8 cellular contexts compared by ENCODE assay signal in the genomic region with DNA sequence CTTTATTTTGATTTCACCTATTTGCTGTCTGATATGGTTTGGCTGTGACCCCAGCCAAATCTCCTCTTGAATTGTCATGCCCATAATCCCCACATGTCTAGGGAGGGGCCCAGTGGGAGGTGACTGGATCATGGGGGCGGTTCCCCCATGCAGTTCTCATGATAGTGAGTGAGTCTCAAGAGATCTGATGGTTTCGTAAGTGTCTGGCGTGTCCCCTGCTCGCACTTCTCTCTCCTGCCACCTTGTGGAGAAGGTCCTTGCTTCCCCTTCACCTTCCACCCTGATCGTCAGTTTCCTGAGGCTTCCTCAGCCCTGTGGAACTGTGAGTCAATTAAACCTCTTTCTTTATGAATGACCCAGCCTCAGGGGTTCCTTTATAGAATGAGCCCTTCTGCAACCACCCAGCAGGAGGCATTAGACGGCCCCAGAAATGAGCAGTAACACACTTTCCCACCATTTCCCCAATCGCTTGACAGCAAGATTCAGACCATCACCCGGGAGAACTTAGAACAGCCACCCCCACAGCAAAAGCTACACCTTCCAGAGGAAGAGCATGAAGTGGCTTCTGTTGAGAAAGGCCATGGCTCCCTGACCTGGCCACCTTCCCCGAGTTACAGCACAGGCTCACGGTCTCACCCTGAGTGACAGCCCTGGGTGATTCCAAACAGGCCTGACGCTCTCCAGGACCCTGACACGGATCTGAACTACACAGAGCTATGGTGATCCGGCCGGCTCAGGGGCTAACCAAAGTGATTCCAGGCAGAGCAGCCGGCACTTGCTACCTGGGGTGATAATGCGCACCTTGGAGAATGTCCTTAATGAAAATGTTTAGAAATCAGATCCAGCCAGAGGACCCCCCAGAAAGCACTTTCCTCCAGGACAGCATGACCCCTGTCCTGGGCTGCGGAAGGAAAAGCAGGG.
A peak's percentile ranks its signal among the peaks of the same experiment; 100 is the strongest.
DNase-seq lines count a peak whose midpoint lies in the region; ATAC-seq and TF ChIP-seq lines count a peak whose summit lies in the region.

No MANE protein-coding gene starts in this region.

- H3K27me3 ChIP-seq in H7 (ENCODE audit: control insufficient read depth, insufficient read depth, low read length) = no peaks in the 10 kb centered on the region; the same call in 1 of the 2 replicates

- H3K4me3 ChIP-seq in foreskin fibroblast (ENCODE audit: low read depth in 1 of 2, low read length in 2 of 2) (no peak overlapping the region), H7 (ENCODE audit: insufficient read depth, low read depth, low read length) (no peak overlapping the region)

- no peaks in the 10 kb centered on the region for H3K36me3 ChIP-seq in H7 (replicated peaks; ENCODE audit: control insufficient read depth, insufficient read depth, low read length)

- peak; percentile 51 to 54 for ATAC-seq in activated CD4-positive, CD25-positive, alpha-beta regulatory T cell treated with anti-CD3 and anti-CD28 coated beads, Interleukin-2, amount 50 U/mL, for 24 hours
- ATAC-seq in GM21528 (IDR thresholded peaks at IDR 0.05; ENCODE audit: low FRiP score, unreplicated experiment) = no peak

- no peak for DNase-seq in activated CD4-positive, CD25-positive, alpha-beta regulatory T cell treated with anti-CD3 and anti-CD28 coated beads, Interleukin-2, amount 50 U/mL, for 72 hours
- peak; percentile 15 for DNase-seq in NCI-H2227 treated with DMSO at 0.1 percent for 48 hours (lab: John Stamatoyannopoulos, UW)
- peak; percentile 26 to 36 for DNase-seq in activated CD4-positive, alpha-beta T cell treated with anti-CD3 and anti-CD28 coated beads, Interleukin-2, amount 50 U/mL, for 48 hours
- DNase-seq in foreskin fibroblast = peak; percentile 57 to 76
- DNase-seq in pons (ENCODE audit: low spot score) = peak; percentile 42
- no peak for DNase-seq in H7

- peak; percentile 48 for TF ChIP-seq CTCF in foreskin fibroblast (IDR thresholded peaks at IDR 0.05; ENCODE audit: low read depth, low read length)

Comparison
In these comparisons a context has a peak if more than half of its experiments do, and no peak if none do; other contexts are left out.
1. DNase-seq: peak in NCI-H2227 treated with DMSO at 0.1 percent for 48 hours (single experiment), activated CD4-positive, alpha-beta T cell treated with anti-CD3 and anti-CD28 coated beads, Interleukin-2, amount 50 U/mL, for 48 hours (2 of 2), foreskin fibroblast (2 of 2) and pons (single experiment); none in activated CD4-positive, CD25-positive, alpha-beta regulatory T cell treated with anti-CD3 and anti-CD28 coated beads, Interleukin-2, amount 50 U/mL, for 72 hours (single experiment) and H7 (single experiment).